ENCODE assay signal across 22 cellular contexts in the genomic region with DNA sequence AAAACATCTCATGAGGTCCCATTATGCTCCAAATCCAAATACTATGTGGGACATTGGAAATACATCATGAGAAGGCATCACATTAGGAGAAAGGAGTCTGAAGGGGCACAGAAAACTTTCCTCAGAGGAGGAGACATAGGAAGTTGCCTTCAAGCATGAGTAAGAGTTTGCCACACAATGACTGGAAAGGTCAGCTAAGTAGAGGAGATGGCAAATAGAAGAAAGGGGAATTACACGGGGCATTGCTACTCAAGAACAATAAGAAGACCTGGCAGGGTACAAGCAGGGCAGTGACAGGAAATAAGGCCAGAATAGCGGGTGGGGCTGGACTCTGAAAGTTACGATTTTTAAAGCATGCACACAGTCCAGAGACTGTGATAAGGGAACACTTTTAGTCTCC.
A peak's percentile ranks its signal among the peaks of the same experiment; 100 is the strongest.
DNase-seq lines count a peak whose midpoint lies in the region; ATAC-seq and TF ChIP-seq lines count a peak whose summit lies in the region.
"Had no signal": no experiment of that assay in that cellular context is flagged by ENCODE, and none has a peak within 500 bp of the region (broad histone marks: within the 10 kb centered on the region; RNA-seq: fewer than 3 reads in every experiment).

No MANE protein-coding gene starts in this region.

- peaks cover 5% of the 10 kb centered on the region for H3K4me1 Mint-ChIP-seq in neural progenitor cell

- H3K27me3 ChIP-seq in neural progenitor cell, result no peaks in the 10 kb centered on the region
- H3K27me3 ChIP-seq in aorta (ENCODE audit: control insufficient read depth in 1 of 2, insufficient read depth in 2 of 2, low read length in 1 of 2), result no peaks in the 10 kb centered on the region

- no peaks in the 10 kb centered on the region for H3K79me2 ChIP-seq in neural progenitor cell (ENCODE audit: low read depth)

- intact Hi-C loops in aorta (cut with DNase I) (no loop called here), head of caudate nucleus (cut with DNase I) (no loop called here)

- no peak overlapping the region for H3K27ac ChIP-seq in neural progenitor cell
- H3K27ac ChIP-seq in aorta (ENCODE audit: low read depth in 1 of 2, low read length in 2 of 2), result no peak overlapping the region

- H3K27ac Mint-ChIP-seq in neural progenitor cell, result no peak overlapping the region
- H3K27ac Mint-ChIP-seq: CD8-positive, alpha-beta T cell had no signal

- H3K9ac ChIP-seq in neural progenitor cell, result no peak overlapping the region
- H3K9ac ChIP-seq: SK-N-SH had no signal

- no peaks in the 10 kb centered on the region for H3K27me3 Mint-ChIP-seq in neural progenitor cell (ENCODE audit: insufficient read depth, low read depth)

- ATAC-seq in GM19452 (IDR thresholded peaks at IDR 0.05; ENCODE audit: unreplicated experiment), result no peak
- ATAC-seq in aorta (ENCODE audit: low FRiP score), result no peak
- ATAC-seq: CD8-positive, alpha-beta T cell; GM12878 had no signal

- DNase-seq in HT1080 (ENCODE audit: low read depth), result peak; percentile 52
- DNase-seq in epithelial cell of esophagus (ENCODE audit: low read depth), result peak; percentile 20
- DNase-seq in neural progenitor cell (ENCODE audit: low spot score), result no peak
- DNase-seq in aorta, result no peak
- no peak for DNase-seq in retina
- no peak for DNase-seq in head of caudate nucleus
- DNase-seq: C1 segment of cervical spinal cord; Caco-2; CD8-positive, alpha-beta T cell; GDM1; H7; KBM-7; MV-4-11; NCI-H1105; NCI-H1436 treated with DMSO at 0.1 percent for 48 hours; NCI-H187 treated with DMSO at 0.1 percent for 48 hours; NCI-H2171 treated with DMSO at 0.1 percent for 48 hours; NCI-H345; NCI-H510A treated with DMSO at 0.1 percent for 48 hours; SK-N-SH had no signal

- H3K9me3 ChIP-seq in neural progenitor cell (ENCODE audit: low read depth) (no peaks in the 10 kb centered on the region), aorta (ENCODE audit: control insufficient read depth, low read length) (no peaks in the 10 kb centered on the region)
- H3K9me3 ChIP-seq: Caco-2, SK-N-SH had no signal

- peaks cover 2% of the 10 kb centered on the region for H3K36me3 Mint-ChIP-seq in neural progenitor cell
- H3K36me3 Mint-ChIP-seq: CD8-positive, alpha-beta T cell had no signal

- H3K36me3 ChIP-seq in neural progenitor cell (no peaks in the 10 kb centered on the region), aorta (ENCODE audit: control insufficient read depth in 1 of 2, insufficient read depth in 2 of 2, low read length in 1 of 2) (no peaks in the 10 kb centered on the region)

- no peak overlapping the region for H3K4me3 Mint-ChIP-seq in neural progenitor cell
- H3K4me3 Mint-ChIP-seq: CD8-positive, alpha-beta T cell had no signal

- no peak overlapping the region for H3K4me2 ChIP-seq in neural progenitor cell
- H3K4me2 ChIP-seq: SK-N-SH had no signal

- peaks cover 6% of the 10 kb centered on the region for H3K9me3 Mint-ChIP-seq in neural progenitor cell
- H3K9me3 Mint-ChIP-seq: CD8-positive, alpha-beta T cell had no signal

- no peak for TF ChIP-seq CTCF in epithelial cell of esophagus (IDR thresholded peaks at IDR 0.05; ENCODE audit: insufficient read depth, low read depth, low read length, missing control alignments)
- TF ChIP-seq CTCF in neural progenitor cell (IDR thresholded peaks at IDR 0.05), result no peak

- H2AFZ ChIP-seq in neural progenitor cell (replicated peaks), result peak overlapping the region; percentile 21

- no peaks in the 10 kb centered on the region for H4K20me1 ChIP-seq in neural progenitor cell (ENCODE audit: low read depth)

- no peaks in the 10 kb centered on the region for H3F3A ChIP-seq in neural progenitor cell (ENCODE audit: low read depth)

- WGBS in aorta, 2 donors, result 45 to 77% methylated on average over 3 of the region's 3 CpGs

- no peaks in the 10 kb centered on the region for H3K4me1 ChIP-seq in neural progenitor cell
- no peaks in the 10 kb centered on the region for H3K4me1 ChIP-seq in aorta (ENCODE audit: control insufficient read depth in 1 of 2, insufficient read depth in 2 of 2, low read length in 2 of 2)
- H3K4me1 ChIP-seq: Caco-2 had no signal

- H3K4me3 ChIP-seq in epithelial cell of esophagus (ENCODE audit: low read length) (no peak overlapping the region), neural progenitor cell (no peak overlapping the region), aorta (ENCODE audit: low read length in 2 of 2) (no peak overlapping the region)
- H3K4me3 ChIP-seq: GM12878 had no signal

Comparison
In these comparisons a context has a peak if more than half of its experiments do, and no peak if none do; other contexts are left out.
1. DNase-seq: peak in HT1080 (single experiment) and epithelial cell of esophagus (single experiment); none in neural progenitor cell (single experiment), aorta (0 of 2), retina (single experiment) and head of caudate nucleus (0 of 42).